18 cellular contexts compared by ENCODE assay signal in the genomic region with DNA sequence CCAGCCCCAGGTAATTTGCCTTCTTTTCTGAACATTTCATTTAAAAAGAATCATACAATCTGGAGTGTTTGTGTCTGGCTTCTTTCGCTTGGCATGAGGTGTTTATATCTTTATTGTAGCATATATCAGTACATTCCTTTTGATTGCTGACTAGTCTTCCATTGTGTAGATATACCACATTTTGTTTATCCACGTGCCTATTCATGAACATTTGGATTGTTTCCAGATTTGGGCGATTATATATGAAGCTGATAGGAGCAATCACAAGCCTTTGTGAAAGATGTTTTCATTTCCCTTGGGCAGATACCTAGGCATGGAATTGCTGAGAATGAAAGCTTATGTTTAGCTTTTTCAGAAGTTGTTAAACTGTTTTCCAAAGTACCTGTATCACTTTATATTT.
"Had no signal": no experiment of that assay in that cellular context is flagged by ENCODE, and none has a peak within 500 bp of the region (broad histone marks: within the 10 kb centered on the region; RNA-seq: fewer than 3 reads in every experiment).

No MANE protein-coding gene starts in this region.

- H3K27ac ChIP-seq: neural progenitor cell, prostate gland, right atrium auricular region, sigmoid colon, spleen, testis, tibial artery had no signal

- FAIRE-seq: frontal cortex, keratinocyte had no signal

- H3K4me3 ChIP-seq: lung, mucosa of descending colon, neural progenitor cell, prostate gland, right atrium auricular region, sigmoid colon, spleen, testis, tibial artery had no signal

- H3K9me3 ChIP-seq: mucosa of descending colon, prostate gland, right atrium auricular region, sigmoid colon, spleen, testis had no signal

- DNase-seq: cortex of kidney; head of caudate nucleus; mesenchymal stem cell; mucosa of descending colon; naive thymus-derived CD4-positive, alpha-beta T cell; sigmoid colon; spleen; stimulated activated CD4-positive, alpha-beta T cell treated with anti-CD3 and anti-CD28 coated beads, Interleukin-4, amount 100 ng/mL, for 4 hours; stimulated activated naive CD8-positive, alpha-beta T cell treated with anti-CD3 and anti-CD28 coated beads, Interleukin-15, Interleukin-2, amounts not matched to agents 100 U/mL and 50 U/mL, for 24 hours; testis had no signal

- H3K4me2 ChIP-seq: neural progenitor cell had no signal

- H3K4me1 ChIP-seq: prostate gland, right atrium auricular region, sigmoid colon, spleen, tibial artery had no signal

- H3K27me3 ChIP-seq: right atrium auricular region, testis had no signal

- H2AFZ ChIP-seq: neural progenitor cell had no signal

- H3K9ac ChIP-seq: neural progenitor cell had no signal

- ATAC-seq: naive thymus-derived CD4-positive, alpha-beta T cell; stimulated activated memory B cell treated with anti-CD40 and anti-IgM and Interleukin-4, amounts not matched to agents 10 μg/mL and 1 μg/mL and 100 μg/mL, for 72 hours; stimulated activated naive CD8-positive, alpha-beta T cell treated with anti-CD3 and anti-CD28 coated beads, Interleukin-15, Interleukin-2, amounts not matched to agents 100 U/mL and 50 U/mL, for 24 hours had no signal

- H3K36me3 ChIP-seq: neural progenitor cell, prostate gland, right atrium auricular region, sigmoid colon, spleen, tibial artery had no signal
